Comparison of ENCODE assay signal across 21 cellular contexts in the genomic region with DNA sequence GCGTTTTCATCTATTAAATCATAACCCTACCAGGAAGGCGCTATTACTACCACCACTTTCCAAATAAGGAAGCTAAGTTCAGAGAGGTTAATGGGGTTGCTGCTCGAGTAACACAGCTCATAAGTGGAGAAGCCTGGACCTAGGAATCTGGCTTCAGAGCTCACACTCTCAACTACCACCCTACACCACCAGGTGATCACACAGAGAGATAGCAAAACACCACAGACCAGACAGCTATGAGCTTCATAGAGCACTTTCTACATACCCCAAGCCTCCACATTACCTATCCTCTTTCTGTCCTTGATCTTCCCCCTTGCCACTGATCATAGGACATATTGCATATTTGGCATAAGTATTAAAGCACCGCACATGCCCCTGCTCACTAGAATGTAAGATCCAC.
DNase-seq lines count a peak whose midpoint lies in the region; ATAC-seq and TF ChIP-seq lines count a peak whose summit lies in the region.
"Had no signal": no experiment of that assay in that cellular context is flagged by ENCODE, and none has a peak within 500 bp of the region (broad histone marks: within the 10 kb centered on the region; RNA-seq: fewer than 3 reads in every experiment).

No MANE protein-coding gene starts in this region.

- in situ Hi-C loops in GM23248 (cut with MboI) (no loop called here), brain microvascular endothelial cell (cut with HindIII; ENCODE audit: low pct_ligation_motif_present, low sequenced_read_pairs) (no loop called here)

- DNase-seq in GM23248, result peak; percentile 24
- no peak for DNase-seq in brain microvascular endothelial cell
- DNase-seq in foreskin keratinocyte, result no peak
- peak; percentile 14 for DNase-seq in mesendoderm
- DNase-seq in DMS 273 treated with DMSO at 0.1 percent for 48 hours (lab: John Stamatoyannopoulos, UW), result no peak
- DNase-seq in stimulated activated naive CD8-positive, alpha-beta T cell treated with anti-CD3 and anti-CD28 coated beads, Interleukin-15, Interleukin-2, amounts not matched to agents 100 U/mL and 50 U/mL, for 24 hours, result no peak
- DNase-seq: 8988T; ACHN; AML-193; BE2C; CD4-positive, alpha-beta T cell; CD8-positive, alpha-beta memory T cell; DMS53; DMS79 treated with DMSO at 0.1 percent for 48 hours; GF-D8; GOT3; HFFc6 had no signal

- no peak overlapping the region for H3K18ac ChIP-seq in mesendoderm (ENCODE audit: low read length)

- ATAC-seq in foreskin keratinocyte (no peak), HG03521 (IDR thresholded peaks at IDR 0.05; ENCODE audit: unreplicated experiment) (no peak)
- no peak for ATAC-seq in stimulated activated naive CD8-positive, alpha-beta T cell treated with anti-CD3 and anti-CD28 coated beads, Interleukin-15, Interleukin-2, amounts not matched to agents 100 U/mL and 50 U/mL, for 24 hours
- ATAC-seq: A549 had no signal

- no peak overlapping the region for H4K8ac ChIP-seq in mesendoderm (ENCODE audit: low read depth, low read length)

- H4K5ac ChIP-seq in mesendoderm (ENCODE audit: low read length), result no peak overlapping the region

- H2AK5ac ChIP-seq in mesendoderm (ENCODE audit: low read length), result no peak overlapping the region

- H3K27me3 ChIP-seq in GM23248 (replicated peaks; ENCODE audit: insufficient read depth) (no peaks in the 10 kb centered on the region), brain microvascular endothelial cell (replicated peaks) (no peaks in the 10 kb centered on the region), foreskin keratinocyte (no peaks in the 10 kb centered on the region), mesendoderm (ENCODE audit: insufficient read depth, low read length, poor library complexity) (no peaks in the 10 kb centered on the region)
- H3K27me3 ChIP-seq: BE2C; BLaER1 treated with 17β-estradiol and CSF1 and Interleukin-3, amounts not matched to agents 10 nM and 100 nM had no signal

- H3K79me1 ChIP-seq in mesendoderm (ENCODE audit: low read length), result no peaks in the 10 kb centered on the region

- H3K4me1 ChIP-seq in GM23248 (ENCODE audit: insufficient read depth) (no peaks in the 10 kb centered on the region), foreskin keratinocyte (no peaks in the 10 kb centered on the region), mesendoderm (ENCODE audit: control insufficient read depth, low read depth, low read length) (no peaks in the 10 kb centered on the region)
- H3K4me1 ChIP-seq: A549, BE2C, HAP-1 had no signal

- no peak overlapping the region for H3K4me2 ChIP-seq in GM23248 (ENCODE audit: unreplicated experiment)
- no peak overlapping the region for H3K4me2 ChIP-seq in mesendoderm (ENCODE audit: low read length)
- H3K4me2 ChIP-seq: A549; BLaER1 treated with 17β-estradiol and CSF1 and Interleukin-3, amounts not matched to agents 10 nM and 100 nM had no signal

- H3K4me3 ChIP-seq in GM23248, result no peak overlapping the region
- no peak overlapping the region for H3K4me3 ChIP-seq in brain microvascular endothelial cell (ENCODE audit: low read depth, low read length)
- H3K4me3 ChIP-seq in mesendoderm (ENCODE audit: low read length), result no peak overlapping the region
- H3K4me3 ChIP-seq: A549; BLaER1 treated with 17β-estradiol and CSF1 and Interleukin-3, amounts not matched to agents 10 nM and 100 nM; HAP-1 had no signal

- peaks cover 44% of the 10 kb centered on the region for H3F3A ChIP-seq in GM23248 (ENCODE audit: insufficient read depth)

- H2AFZ ChIP-seq in GM23248, result no peak overlapping the region

- H2BK120ac ChIP-seq in mesendoderm (ENCODE audit: low read depth, low read length), result no peak overlapping the region

- no peak overlapping the region for H3K23ac ChIP-seq in mesendoderm (ENCODE audit: low read length)

- peak; percentile 9 for TF ChIP-seq CTCF in brain microvascular endothelial cell (IDR thresholded peaks at IDR 0.05; ENCODE audit: low read depth, low read length, missing control alignments)
- TF ChIP-seq CTCF in foreskin keratinocyte (conservative IDR thresholded peaks at IDR 0.05), result peak; percentile 2

- H3K9me2 ChIP-seq in GM23248 (ENCODE audit: insufficient read depth), result no peaks in the 10 kb centered on the region

- H3K36me3 ChIP-seq in GM23248 (ENCODE audit: low read depth) (peaks cover 10% of the 10 kb centered on the region; the same call in 1 of the 2 replicates), brain microvascular endothelial cell (replicated peaks) (peaks cover 3% of the 10 kb centered on the region), mesendoderm (ENCODE audit: control insufficient read depth, insufficient read depth, low read length) (no peaks in the 10 kb centered on the region)
- H3K36me3 ChIP-seq: BE2C; BLaER1 treated with 17β-estradiol and CSF1 and Interleukin-3, amounts not matched to agents 10 nM and 100 nM; HAP-1 had no signal

- H2BK15ac ChIP-seq in mesendoderm (replicated peaks; ENCODE audit: low read depth), result no peak overlapping the region

- H4K20me1 ChIP-seq in GM23248 (ENCODE audit: insufficient read depth), result no peaks in the 10 kb centered on the region
- H4K20me1 ChIP-seq: BLaER1 treated with 17β-estradiol and CSF1 and Interleukin-3, amounts not matched to agents 10 nM and 100 nM had no signal

- no peak overlapping the region for H3K56ac ChIP-seq in mesendoderm (ENCODE audit: low read length)

- H3K27ac ChIP-seq in GM23248 (no peak overlapping the region), brain microvascular endothelial cell (no peak overlapping the region), foreskin keratinocyte (no peak overlapping the region), mesendoderm (ENCODE audit: low read depth, low read length) (no peak overlapping the region)
- H3K27ac ChIP-seq: A549; BLaER1 treated with 17β-estradiol and CSF1 and Interleukin-3, amounts not matched to agents 10 nM and 100 nM had no signal

- H2BK5ac ChIP-seq in mesendoderm (ENCODE audit: low read length), result no peak overlapping the region

- H3K4ac ChIP-seq in mesendoderm (ENCODE audit: low read depth, low read length), result no peak overlapping the region

- no peaks in the 10 kb centered on the region for H3K9me3 ChIP-seq in GM23248 (ENCODE audit: low read depth)
- H3K9me3 ChIP-seq: A549; BE2C; BLaER1 treated with 17β-estradiol and CSF1 and Interleukin-3, amounts not matched to agents 10 nM and 100 nM; HAP-1 had no signal

- WGBS in GM23248 (ENCODE audit: low coverage in 1 of 2, low lambda C conversion rate in 2 of 2, missing lambda C conversion rate in 2 of 2), 2 experiments, result 70 to 71% methylated on average over 4 of the region's 4 CpGs
- WGBS in mesendoderm (ENCODE audit: extremely low coverage, insufficient coverage, low lambda C conversion rate), result no CpG with 5 or more reads among the region's 4 CpGs

- no peak overlapping the region for H3K9ac ChIP-seq in GM23248
- no peak overlapping the region for H3K9ac ChIP-seq in mesendoderm (ENCODE audit: low read length)
- H3K9ac ChIP-seq: BLaER1 treated with 17β-estradiol and CSF1 and Interleukin-3, amounts not matched to agents 10 nM and 100 nM had no signal

- no peaks in the 10 kb centered on the region for H3K79me2 ChIP-seq in GM23248 (ENCODE audit: insufficient read depth)
- H3K79me2 ChIP-seq in mesendoderm (ENCODE audit: control insufficient read depth, insufficient read depth, low read length), result no peaks in the 10 kb centered on the region

Comparison
In these comparisons a context has a peak if more than half of its experiments do, and no peak if none do; other contexts are left out.
1. DNase-seq: peak in GM23248 (single experiment) and mesendoderm (single experiment); none in brain microvascular endothelial cell (single experiment), foreskin keratinocyte (0 of 2), DMS 273 treated with DMSO at 0.1 percent for 48 hours (single experiment) and stimulated activated naive CD8-positive, alpha-beta T cell treated with anti-CD3 and anti-CD28 coated beads, Interleukin-15, Interleukin-2, amounts not matched to agents 100 U/mL and 50 U/mL, for 24 hours (single experiment).